1 cellular context compared by ENCODE assay signal in genomic region chr1:234643111-234643849, GRCh38.
TF ChIP-seq lines count a peak whose summit lies in the region.

No MANE protein-coding gene starts in this region.

TF ChIP-seq in HepG2, 621 proteins besides CTCF, POLR2A, EP300 and RAD21 (continued from another document and continues in another):
- TF ChIP-seq ZNF224 (CRISPR knock-in tag; IDR thresholded peaks at IDR 0.05) = 0 out of 2 replicates have a peak, but pooled peaks have one; percentile 29
- TF ChIP-seq ZNF782 (CRISPR knock-in tag; IDR thresholded peaks at IDR 0.05; ENCODE audit: borderline replicate concordance) = no peak
- TF ChIP-seq ZBTB8A (CRISPR knock-in tag; IDR thresholded peaks at IDR 0.05; ENCODE audit: borderline replicate concordance, low read depth) = no peak
- no peak for TF ChIP-seq HNRNPH1 (optimal IDR thresholded peaks at IDR 0.05; ENCODE audit: low read depth, low read length)
- peak; percentile 62; the same call in 1 of the 2 replicates for TF ChIP-seq ZNF264 (CRISPR knock-in tag; IDR thresholded peaks at IDR 0.05)
- TF ChIP-seq TGIF2 (CRISPR knock-in tag; IDR thresholded peaks at IDR 0.05) = peak; percentile 73; the same call in 1 of the 2 replicates
- TF ChIP-seq ZNF816 (CRISPR knock-in tag; IDR thresholded peaks at IDR 0.05; ENCODE audit: borderline replicate concordance) = peak; percentile 93; the same call in 1 of the 2 replicates
- TF ChIP-seq ZFX (CRISPR knock-in tag; IDR thresholded peaks at IDR 0.05; ENCODE audit: low read depth) = peak; percentile 50; the same call in 1 of the 2 replicates
- TF ChIP-seq, protein P1, sequence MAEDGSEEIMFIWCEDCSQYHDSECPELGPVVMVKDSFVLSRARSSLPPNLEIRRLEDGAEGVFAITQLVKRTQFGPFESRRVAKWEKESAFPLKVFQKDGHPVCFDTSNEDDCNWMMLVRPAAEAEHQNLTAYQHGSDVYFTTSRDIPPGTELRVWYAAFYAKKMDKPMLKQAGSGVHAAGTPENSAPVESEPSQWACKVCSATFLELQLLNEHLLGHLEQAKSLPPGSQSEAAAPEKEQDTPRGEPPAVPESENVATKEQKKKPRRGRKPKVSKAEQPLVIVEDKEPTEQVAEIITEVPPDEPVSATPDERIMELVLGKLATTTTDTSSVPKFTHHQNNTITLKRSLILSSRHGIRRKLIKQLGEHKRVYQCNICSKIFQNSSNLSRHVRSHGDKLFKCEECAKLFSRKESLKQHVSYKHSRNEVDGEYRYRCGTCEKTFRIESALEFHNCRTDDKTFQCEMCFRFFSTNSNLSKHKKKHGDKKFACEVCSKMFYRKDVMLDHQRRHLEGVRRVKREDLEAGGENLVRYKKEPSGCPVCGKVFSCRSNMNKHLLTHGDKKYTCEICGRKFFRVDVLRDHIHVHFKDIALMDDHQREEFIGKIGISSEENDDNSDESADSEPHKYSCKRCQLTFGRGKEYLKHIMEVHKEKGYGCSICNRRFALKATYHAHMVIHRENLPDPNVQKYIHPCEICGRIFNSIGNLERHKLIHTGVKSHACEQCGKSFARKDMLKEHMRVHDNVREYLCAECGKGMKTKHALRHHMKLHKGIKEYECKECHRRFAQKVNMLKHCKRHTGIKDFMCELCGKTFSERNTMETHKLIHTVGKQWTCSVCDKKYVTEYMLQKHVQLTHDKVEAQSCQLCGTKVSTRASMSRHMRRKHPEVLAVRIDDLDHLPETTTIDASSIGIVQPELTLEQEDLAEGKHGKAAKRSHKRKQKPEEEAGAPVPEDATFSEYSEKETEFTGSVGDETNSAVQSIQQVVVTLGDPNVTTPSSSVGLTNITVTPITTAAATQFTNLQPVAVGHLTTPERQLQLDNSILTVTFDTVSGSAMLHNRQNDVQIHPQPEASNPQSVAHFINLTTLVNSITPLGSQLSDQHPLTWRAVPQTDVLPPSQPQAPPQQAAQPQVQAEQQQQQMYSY (CRISPR knock-in tag; IDR thresholded peaks at IDR 0.05) = peak; percentile 32; the same call in 1 of the 2 replicates
- no peak for TF ChIP-seq NCOA5 (CRISPR knock-in tag; IDR thresholded peaks at IDR 0.05)
- TF ChIP-seq, protein P2, sequence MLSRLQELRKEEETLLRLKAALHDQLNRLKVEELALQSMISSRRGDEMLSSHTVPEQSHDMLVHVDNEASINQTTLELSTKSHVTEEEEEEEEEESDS (CRISPR knock-in tag; IDR thresholded peaks at IDR 0.05; ENCODE audit: borderline replicate concordance) = 0 out of 2 replicates have a peak, but pooled peaks have one; percentile 50
- peak; percentile 46; the same call in 1 of the 2 replicates for TF ChIP-seq KLF15 (CRISPR knock-in tag; IDR thresholded peaks at IDR 0.05; ENCODE audit: borderline replicate concordance)
- TF ChIP-seq, protein P3, sequence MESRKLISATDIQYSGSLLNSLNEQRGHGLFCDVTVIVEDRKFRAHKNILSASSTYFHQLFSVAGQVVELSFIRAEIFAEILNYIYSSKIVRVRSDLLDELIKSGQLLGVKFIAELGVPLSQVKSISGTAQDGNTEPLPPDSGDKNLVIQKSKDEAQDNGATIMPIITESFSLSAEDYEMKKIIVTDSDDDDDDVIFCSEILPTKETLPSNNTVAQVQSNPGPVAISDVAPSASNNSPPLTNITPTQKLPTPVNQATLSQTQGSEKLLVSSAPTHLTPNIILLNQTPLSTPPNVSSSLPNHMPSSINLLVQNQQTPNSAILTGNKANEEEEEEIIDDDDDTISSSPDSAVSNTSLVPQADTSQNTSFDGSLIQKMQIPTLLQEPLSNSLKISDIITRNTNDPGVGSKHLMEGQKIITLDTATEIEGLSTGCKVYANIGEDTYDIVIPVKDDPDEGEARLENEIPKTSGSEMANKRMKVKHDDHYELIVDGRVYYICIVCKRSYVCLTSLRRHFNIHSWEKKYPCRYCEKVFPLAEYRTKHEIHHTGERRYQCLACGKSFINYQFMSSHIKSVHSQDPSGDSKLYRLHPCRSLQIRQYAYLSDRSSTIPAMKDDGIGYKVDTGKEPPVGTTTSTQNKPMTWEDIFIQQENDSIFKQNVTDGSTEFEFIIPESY (CRISPR knock-in tag; IDR thresholded peaks at IDR 0.05) = peak; percentile 82; the same call in 1 of the 2 replicates
- TF ChIP-seq IRX3 (CRISPR knock-in tag; IDR thresholded peaks at IDR 0.05; ENCODE audit: borderline replicate concordance, low read depth) = peak; percentile 88; the same call in 1 of the 2 replicates
- no peak for TF ChIP-seq ZNF619 (CRISPR knock-in tag; IDR thresholded peaks at IDR 0.05)
- TF ChIP-seq ZNF841 (CRISPR knock-in tag; IDR thresholded peaks at IDR 0.05; ENCODE audit: borderline replicate concordance) = no peak
- TF ChIP-seq SAP130 (CRISPR knock-in tag; IDR thresholded peaks at IDR 0.05; ENCODE audit: low read depth) = peak; percentile 95
- peak; percentile 88; the same call in 1 of the 2 replicates for TF ChIP-seq ZNF670 (CRISPR knock-in tag; IDR thresholded peaks at IDR 0.05; ENCODE audit: borderline replicate concordance)
- no peak for TF ChIP-seq ZNF225 (CRISPR knock-in tag; IDR thresholded peaks at IDR 0.05)
- TF ChIP-seq TP53 (CRISPR knock-in tag; conservative IDR thresholded peaks at IDR 0.05) = peak; percentile 81; the same call in 1 of the 2 replicates
- peak; percentile 39; the same call in 1 of the 2 replicates for TF ChIP-seq POLR2AphosphoS5 (IDR thresholded peaks at IDR 0.05; ENCODE audit: low read depth, low read length)
- peak; percentile 79 for TF ChIP-seq TMF1 (CRISPR knock-in tag; IDR thresholded peaks at IDR 0.05; ENCODE audit: low read depth)
- peak; percentile 92 for TF ChIP-seq KDM6A (CRISPR knock-in tag; IDR thresholded peaks at IDR 0.05; ENCODE audit: low read depth)
- TF ChIP-seq ZNF496 (CRISPR knock-in tag; IDR thresholded peaks at IDR 0.05; ENCODE audit: insufficient replicate concordance) = no peak
- TF ChIP-seq, protein P4, sequence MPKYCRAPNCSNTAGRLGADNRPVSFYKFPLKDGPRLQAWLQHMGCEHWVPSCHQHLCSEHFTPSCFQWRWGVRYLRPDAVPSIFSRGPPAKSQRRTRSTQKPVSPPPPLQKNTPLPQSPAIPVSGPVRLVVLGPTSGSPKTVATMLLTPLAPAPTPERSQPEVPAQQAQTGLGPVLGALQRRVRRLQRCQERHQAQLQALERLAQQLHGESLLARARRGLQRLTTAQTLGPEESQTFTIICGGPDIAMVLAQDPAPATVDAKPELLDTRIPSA (CRISPR knock-in tag; IDR thresholded peaks at IDR 0.05; ENCODE audit: borderline replicate concordance) = no peak
- no peak for TF ChIP-seq ZNF468 (CRISPR knock-in tag; IDR thresholded peaks at IDR 0.05)
- no peak for TF ChIP-seq GLI4 (CRISPR knock-in tag; IDR thresholded peaks at IDR 0.05; ENCODE audit: borderline replicate concordance)
- TF ChIP-seq TEF (CRISPR knock-in tag; IDR thresholded peaks at IDR 0.05) = no peak; the same call in none of the 2 replicates
- TF ChIP-seq, protein P5, sequence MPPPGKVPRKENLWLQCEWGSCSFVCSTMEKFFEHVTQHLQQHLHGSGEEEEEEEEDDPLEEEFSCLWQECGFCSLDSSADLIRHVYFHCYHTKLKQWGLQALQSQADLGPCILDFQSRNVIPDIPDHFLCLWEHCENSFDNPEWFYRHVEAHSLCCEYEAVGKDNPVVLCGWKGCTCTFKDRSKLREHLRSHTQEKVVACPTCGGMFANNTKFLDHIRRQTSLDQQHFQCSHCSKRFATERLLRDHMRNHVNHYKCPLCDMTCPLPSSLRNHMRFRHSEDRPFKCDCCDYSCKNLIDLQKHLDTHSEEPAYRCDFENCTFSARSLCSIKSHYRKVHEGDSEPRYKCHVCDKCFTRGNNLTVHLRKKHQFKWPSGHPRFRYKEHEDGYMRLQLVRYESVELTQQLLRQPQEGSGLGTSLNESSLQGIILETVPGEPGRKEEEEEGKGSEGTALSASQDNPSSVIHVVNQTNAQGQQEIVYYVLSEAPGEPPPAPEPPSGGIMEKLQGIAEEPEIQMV (CRISPR knock-in tag; IDR thresholded peaks at IDR 0.05; ENCODE audit: low read depth) = no peak
- no peak for TF ChIP-seq ZKSCAN5 (CRISPR knock-in tag; IDR thresholded peaks at IDR 0.05)
- TF ChIP-seq, protein P6, sequence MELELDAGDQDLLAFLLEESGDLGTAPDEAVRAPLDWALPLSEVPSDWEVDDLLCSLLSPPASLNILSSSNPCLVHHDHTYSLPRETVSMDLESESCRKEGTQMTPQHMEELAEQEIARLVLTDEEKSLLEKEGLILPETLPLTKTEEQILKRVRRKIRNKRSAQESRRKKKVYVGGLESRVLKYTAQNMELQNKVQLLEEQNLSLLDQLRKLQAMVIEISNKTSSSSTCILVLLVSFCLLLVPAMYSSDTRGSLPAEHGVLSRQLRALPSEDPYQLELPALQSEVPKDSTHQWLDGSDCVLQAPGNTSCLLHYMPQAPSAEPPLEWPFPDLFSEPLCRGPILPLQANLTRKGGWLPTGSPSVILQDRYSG (CRISPR knock-in tag; IDR thresholded peaks at IDR 0.05) = peak; percentile 84; the same call in 1 of the 2 replicates
- no peak for TF ChIP-seq SMARCE1 (IDR thresholded peaks at IDR 0.05; ENCODE audit: borderline replicate concordance)
- TF ChIP-seq ZNF589 (CRISPR knock-in tag; conservative IDR thresholded peaks at IDR 0.05) = peak; percentile 93
- TF ChIP-seq GLMP (CRISPR knock-in tag; IDR thresholded peaks at IDR 0.05; ENCODE audit: borderline replicate concordance) = no peak; the same call in 1 of the 2 replicates
- no peak for TF ChIP-seq EZH2 (conservative IDR thresholded peaks at IDR 0.05; ENCODE audit: low read depth, low read length)
- TF ChIP-seq ZFP36L1 (CRISPR knock-in tag; IDR thresholded peaks at IDR 0.05) = peak; percentile 98
- TF ChIP-seq PRPF4 (IDR thresholded peaks at IDR 0.05; ENCODE audit: low read depth, low read length, poor library complexity, severe bottlenecking) = no peak
- no peak for TF ChIP-seq AGO1 (IDR thresholded peaks at IDR 0.05; ENCODE audit: low read depth, low read length, poor library complexity, severe bottlenecking)
- no peak for TF ChIP-seq SMARCC2 (IDR thresholded peaks at IDR 0.05)
- TF ChIP-seq, protein P7, sequence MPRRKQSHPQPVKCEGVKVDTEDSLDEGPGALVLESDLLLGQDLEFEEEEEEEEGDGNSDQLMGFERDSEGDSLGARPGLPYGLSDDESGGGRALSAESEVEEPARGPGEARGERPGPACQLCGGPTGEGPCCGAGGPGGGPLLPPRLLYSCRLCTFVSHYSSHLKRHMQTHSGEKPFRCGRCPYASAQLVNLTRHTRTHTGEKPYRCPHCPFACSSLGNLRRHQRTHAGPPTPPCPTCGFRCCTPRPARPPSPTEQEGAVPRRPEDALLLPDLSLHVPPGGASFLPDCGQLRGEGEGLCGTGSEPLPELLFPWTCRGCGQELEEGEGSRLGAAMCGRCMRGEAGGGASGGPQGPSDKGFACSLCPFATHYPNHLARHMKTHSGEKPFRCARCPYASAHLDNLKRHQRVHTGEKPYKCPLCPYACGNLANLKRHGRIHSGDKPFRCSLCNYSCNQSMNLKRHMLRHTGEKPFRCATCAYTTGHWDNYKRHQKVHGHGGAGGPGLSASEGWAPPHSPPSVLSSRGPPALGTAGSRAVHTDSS (CRISPR knock-in tag; conservative IDR thresholded peaks at IDR 0.05) = 0 out of 2 replicates have a peak, but pooled peaks have one; percentile 39
- TF ChIP-seq, protein P8, sequence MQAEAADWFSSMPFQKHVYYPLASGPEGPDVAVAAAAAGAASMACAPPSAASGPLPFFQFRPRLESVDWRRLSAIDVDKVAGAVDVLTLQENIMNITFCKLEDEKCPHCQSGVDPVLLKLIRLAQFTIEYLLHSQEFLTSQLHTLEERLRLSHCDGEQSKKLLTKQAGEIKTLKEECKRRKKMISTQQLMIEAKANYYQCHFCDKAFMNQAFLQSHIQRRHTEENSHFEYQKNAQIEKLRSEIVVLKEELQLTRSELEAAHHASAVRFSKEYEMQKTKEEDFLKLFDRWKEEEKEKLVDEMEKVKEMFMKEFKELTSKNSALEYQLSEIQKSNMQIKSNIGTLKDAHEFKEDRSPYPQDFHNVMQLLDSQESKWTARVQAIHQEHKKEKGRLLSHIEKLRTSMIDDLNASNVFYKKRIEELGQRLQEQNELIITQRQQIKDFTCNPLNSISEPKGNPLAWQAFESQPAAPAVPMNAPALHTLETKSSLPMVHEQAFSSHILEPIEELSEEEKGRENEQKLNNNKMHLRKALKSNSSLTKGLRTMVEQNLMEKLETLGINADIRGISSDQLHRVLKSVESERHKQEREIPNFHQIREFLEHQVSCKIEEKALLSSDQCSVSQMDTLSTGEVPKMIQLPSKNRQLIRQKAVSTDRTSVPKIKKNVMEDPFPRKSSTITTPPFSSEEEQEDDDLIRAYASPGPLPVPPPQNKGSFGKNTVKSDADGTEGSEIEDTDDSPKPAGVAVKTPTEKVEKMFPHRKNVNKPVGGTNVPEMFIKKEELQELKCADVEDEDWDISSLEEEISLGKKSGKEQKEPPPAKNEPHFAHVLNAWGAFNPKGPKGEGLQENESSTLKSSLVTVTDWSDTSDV (CRISPR knock-in tag; IDR thresholded peaks at IDR 0.05) = no peak; the same call in 1 of the 2 replicates
- peak; percentile 94 for TF ChIP-seq SOX13 (IDR thresholded peaks at IDR 0.05)
- peak in 1 of 2 experiments; percentile 99; a peak in 2 of 4 replicates for TF ChIP-seq SOX13 (CRISPR knock-in tag; conservative IDR thresholded peaks at IDR 0.05 in 1 of 2, IDR thresholded peaks at IDR 0.05 in 1 of 2)
- no peak for TF ChIP-seq ZNF737 (CRISPR knock-in tag; IDR thresholded peaks at IDR 0.05; ENCODE audit: borderline replicate concordance)
- no peak for TF ChIP-seq ZNF354B (CRISPR knock-in tag; IDR thresholded peaks at IDR 0.05)
- no peak for TF ChIP-seq NONO (IDR thresholded peaks at IDR 0.05)
- TF ChIP-seq NONO (CRISPR knock-in tag; conservative IDR thresholded peaks at IDR 0.05) = peak; percentile 98
- no peak for TF ChIP-seq RNF2 (conservative IDR thresholded peaks at IDR 0.05; ENCODE audit: low read depth)
- peak; percentile 93 for TF ChIP-seq ZNF605 (CRISPR knock-in tag; IDR thresholded peaks at IDR 0.05)
- TF ChIP-seq U2AF1 (optimal IDR thresholded peaks at IDR 0.05; ENCODE audit: low read depth, low read length) = no peak
- TF ChIP-seq, protein P9, sequence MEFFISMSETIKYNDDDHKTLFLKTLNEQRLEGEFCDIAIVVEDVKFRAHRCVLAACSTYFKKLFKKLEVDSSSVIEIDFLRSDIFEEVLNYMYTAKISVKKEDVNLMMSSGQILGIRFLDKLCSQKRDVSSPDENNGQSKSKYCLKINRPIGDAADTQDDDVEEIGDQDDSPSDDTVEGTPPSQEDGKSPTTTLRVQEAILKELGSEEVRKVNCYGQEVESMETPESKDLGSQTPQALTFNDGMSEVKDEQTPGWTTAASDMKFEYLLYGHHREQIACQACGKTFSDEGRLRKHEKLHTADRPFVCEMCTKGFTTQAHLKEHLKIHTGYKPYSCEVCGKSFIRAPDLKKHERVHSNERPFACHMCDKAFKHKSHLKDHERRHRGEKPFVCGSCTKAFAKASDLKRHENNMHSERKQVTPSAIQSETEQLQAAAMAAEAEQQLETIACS (CRISPR knock-in tag; IDR thresholded peaks at IDR 0.05) = 0 out of 2 replicates have a peak, but pooled peaks have one; percentile 38
